In genomic region chr2:15040429-15041084, GRCh38 we compare ENCODE assay signal across 17 cellular contexts.
DNase-seq lines count a peak whose midpoint lies in the region; ATAC-seq and TF ChIP-seq lines count a peak whose summit lies in the region.
"Had no signal": no experiment of that assay in that cellular context is flagged by ENCODE, and none has a peak within 500 bp of the region (broad histone marks: within the 10 kb centered on the region; RNA-seq: fewer than 3 reads in every experiment).

No MANE protein-coding gene starts in this region.

- H3K27me3 ChIP-seq in A673 (replicated peaks; ENCODE audit: insufficient read depth, low read depth, low read length, poor library complexity) (no peaks in the 10 kb centered on the region), esophagus squamous epithelium (no peaks in the 10 kb centered on the region)
- H3K27me3 ChIP-seq: ascending aorta, left lung had no signal

- H3K36me3 ChIP-seq in A673 (ENCODE audit: insufficient read depth, low read length, poor library complexity, severe bottlenecking) (no peaks in the 10 kb centered on the region), esophagus squamous epithelium (no peaks in the 10 kb centered on the region), mucosa of descending colon (ENCODE audit: low read depth) (no peaks in the 10 kb centered on the region)
- H3K36me3 ChIP-seq: ascending aorta, left lung had no signal

- BruUV-seq in A673 (replicated peaks; lab: Mats Ljungman, UMichigan), result no TSS peak

- CTCF ChIA-PET in A673 (lab: Charles Lee), result no interaction called here

- H3K4me3 ChIP-seq in A673 (ENCODE audit: low read depth, low read length, poor library complexity, severe bottlenecking) (no peak overlapping the region), esophagus squamous epithelium (no peak overlapping the region), mucosa of descending colon (no peak overlapping the region)
- H3K4me3 ChIP-seq: ascending aorta, left lung, PC-9 had no signal

- ATAC-seq in mucosa of descending colon (no peak), GM18861 (IDR thresholded peaks at IDR 0.05; ENCODE audit: unreplicated experiment) (no peak)
- ATAC-seq: activated CD4-positive, CD25-positive, alpha-beta regulatory T cell treated with anti-CD3 and anti-CD28 coated beads, Interleukin-2, amount 50 U/mL, for 24 hours; left lung had no signal

- DNase-seq in A673 (ENCODE audit: low spot score) (peak; percentile 62), GF-D8 (lab: John Stamatoyannopoulos, UW) (peak; percentile 21), NCI-H446 treated with DMSO at 0.1 percent for 48 hours (lab: John Stamatoyannopoulos, UW) (peak; percentile 56), esophagus squamous epithelium (lab: John Stamatoyannopoulos, UW) (no peak), mucosa of descending colon (no peak)
- DNase-seq in activated CD4-positive, alpha-beta T cell treated with anti-CD3 and anti-CD28 coated beads, Interleukin-2, amount 50 U/mL, for 1 hour, result no peak
- DNase-seq: CD4-positive, alpha-beta T cell; cerebellar nuclear complex; effector CD4-positive, alpha-beta T cell; left lung; NCI-H1436 treated with DMSO at 0.1 percent for 48 hours; NCI-H226; PC-9; retina had no signal

- POLR2A ChIA-PET in A673 (lab: Charles Lee; ENCODE audit: low non-redundant PET), result no interaction called here

- intact Hi-C loops in A673 (cut with micrococcal nuclease; ENCODE audit: unreplicated experiment) (no loop called here), esophagus squamous epithelium (cut with DNase I) (no loop called here), mucosa of descending colon (cut with DNase I, micrococcal nuclease) (no loop called here)

- no peak for TF ChIP-seq POLR2A in esophagus squamous epithelium (IDR thresholded peaks at IDR 0.05)

- 53 to 68% methylated on average over 7 to 8 of the region's 8 CpGs for WGBS in esophagus squamous epithelium, 2 donors

- H3K9me3 ChIP-seq in A673 (ENCODE audit: low read depth, low read length, poor library complexity, severe bottlenecking) (no peaks in the 10 kb centered on the region), esophagus squamous epithelium (no peaks in the 10 kb centered on the region), mucosa of descending colon (no peaks in the 10 kb centered on the region)
- H3K9me3 ChIP-seq: ascending aorta, left lung had no signal

- H3K4me1 ChIP-seq in A673 (ENCODE audit: insufficient read depth, low read length, poor library complexity, severe bottlenecking) (peaks cover 40% of the 10 kb centered on the region), esophagus squamous epithelium (peaks cover 0 to 6% (median 0%) of the 10 kb centered on the region in 3 donors), mucosa of descending colon (ENCODE audit: low read depth) (no peaks in the 10 kb centered on the region)
- H3K4me1 ChIP-seq: ascending aorta, left lung had no signal

- TF ChIP-seq CTCF in A673 (conservative IDR thresholded peaks at IDR 0.05; ENCODE audit: low read depth, low read length) (no peak), esophagus squamous epithelium (IDR thresholded peaks at IDR 0.05) (no peak), mucosa of descending colon (IDR thresholded peaks at IDR 0.05) (no peak)

- no peak overlapping the region for H3K27ac ChIP-seq in A673 (ENCODE audit: low read depth, low read length, poor library complexity, severe bottlenecking)
- H3K27ac ChIP-seq in esophagus squamous epithelium, result peak overlapping the region in 3 of 4 donors; percentile 42 to 64 (median 61)
- H3K27ac ChIP-seq: ascending aorta, left lung, PC-9 had no signal

Comparison
In these comparisons a context has a peak if more than half of its experiments do, and no peak if none do; other contexts are left out.
1. DNase-seq: peak in A673 (single experiment), GF-D8 (single experiment) and NCI-H446 treated with DMSO at 0.1 percent for 48 hours (single experiment); none in esophagus squamous epithelium (single experiment), mucosa of descending colon (0 of 3) and activated CD4-positive, alpha-beta T cell treated with anti-CD3 and anti-CD28 coated beads, Interleukin-2, amount 50 U/mL, for 1 hour (single experiment).